ENCODE assay signal across 1 cellular context in the genomic region with DNA sequence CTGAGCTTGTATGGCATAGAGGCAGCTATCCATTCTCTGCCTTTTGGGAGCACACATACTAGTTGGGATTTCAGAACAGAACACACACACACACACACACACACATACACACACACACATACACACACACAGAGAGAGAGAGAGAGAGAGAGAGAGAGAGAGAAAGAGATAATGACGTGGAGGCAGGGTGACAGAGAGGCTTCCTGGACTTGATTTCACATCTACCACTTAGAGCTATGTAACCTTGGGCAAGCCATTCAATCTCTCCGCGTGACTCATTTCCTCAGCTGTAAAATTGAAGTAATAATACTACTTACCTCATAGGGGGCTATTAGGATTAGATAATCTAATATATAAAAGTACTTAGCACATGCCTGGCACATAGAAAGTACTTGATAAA.
TF ChIP-seq lines count a peak whose summit lies in the region.

No MANE protein-coding gene starts in this region.

TF ChIP-seq in endothelial cell of umbilical vein, 7 proteins besides CTCF, POLR2A, EP300 and RAD21:
- TF ChIP-seq JUN (IDR thresholded peaks at IDR 0.05; ENCODE audit: borderline replicate concordance, insufficient read depth, insufficient read length, low read depth) (no peak), FOS (IDR thresholded peaks at IDR 0.05; ENCODE audit: borderline replicate concordance, insufficient read depth, low read length) (no peak), MYC (IDR thresholded peaks at IDR 0.05; ENCODE audit: low read depth, low read length) (no peak), POLR2AphosphoS5 (IDR thresholded peaks at IDR 0.05; ENCODE audit: insufficient read depth, low read depth, low read length) (no peak), EZH2 (IDR thresholded peaks at IDR 0.05; ENCODE audit: borderline replicate concordance, low read depth, low read length, severe bottlenecking) (no peak), GATA2 (IDR thresholded peaks at IDR 0.05; ENCODE audit: insufficient read depth, insufficient read length, low read depth, low read length) (no peak)
- TF ChIP-seq, protein P1, sequence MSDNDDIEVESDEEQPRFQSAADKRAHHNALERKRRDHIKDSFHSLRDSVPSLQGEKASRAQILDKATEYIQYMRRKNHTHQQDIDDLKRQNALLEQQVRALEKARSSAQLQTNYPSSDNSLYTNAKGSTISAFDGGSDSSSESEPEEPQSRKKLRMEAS (IDR thresholded peaks at IDR 0.05; ENCODE audit: insufficient read depth, insufficient read length): no peak
